Comparison of ENCODE assay signal across 9 cellular contexts in genomic region chr2:10412380-10412779, GRCh38. TPM values are rescaled to one million over a fixed set of nuclear protein-coding genes. Genes with fewer than 3 reads are reported as not detected.
DNase-seq lines count a peak whose midpoint lies in the region; ATAC-seq, FAIRE-seq and TF ChIP-seq lines count a peak whose summit lies in the region.
"Had no signal": no experiment of that assay in that cellular context is flagged by ENCODE, and none has a peak within 500 bp of the region (broad histone marks: within the 10 kb centered on the region; RNA-seq: fewer than 3 reads in every experiment).

No MANE protein-coding gene starts in this region.

- H3K4me3 ChIP-seq in A549 (no peak overlapping the region), GM12864 (ENCODE audit: low read depth, low read length) (no peak overlapping the region), MM.1S (ENCODE audit: low read length) (no peak overlapping the region), mammary epithelial cell (replicated peaks in 1 of 3; ENCODE audit: insufficient read depth in 1 of 3, low read depth in 2 of 3, low read length in 3 of 3) (no peak overlapping the region)

- no peak for TF ChIP-seq EP300 in A549 (IDR thresholded peaks at IDR 0.05)

- no peaks in the 10 kb centered on the region for H3K36me3 ChIP-seq in MM.1S (replicated peaks; ENCODE audit: insufficient read depth, low read length)
- peaks cover 2% of the 10 kb centered on the region for H3K36me3 ChIP-seq in mammary epithelial cell (ENCODE audit: insufficient read depth, low read length)

- TF ChIP-seq POLR2A in A549 (IDR thresholded peaks at IDR 0.05; ENCODE audit: low read length), result no peak

- H3K9me3 ChIP-seq in A549 (peaks cover 9% of the 10 kb centered on the region; the same call in 1 of the 3 replicates), MM.1S (replicated peaks; ENCODE audit: insufficient read depth, low read length) (no peaks in the 10 kb centered on the region), mammary epithelial cell (replicated peaks; ENCODE audit: insufficient read depth, low read length) (no peaks in the 10 kb centered on the region)

- no peak overlapping the region for H3K27ac ChIP-seq in A549
- H3K27ac ChIP-seq in MM.1S (ENCODE audit: low read length), result no peak overlapping the region
- H3K27ac ChIP-seq in mammary epithelial cell (ENCODE audit: insufficient read depth, low read depth, low read length), result no peak overlapping the region

- no peaks in the 10 kb centered on the region for H3K9me2 ChIP-seq in MM.1S (replicated peaks; ENCODE audit: insufficient read depth, low read length)

- H3K27me3 ChIP-seq in MM.1S (replicated peaks; ENCODE audit: insufficient read depth, low read length) (no peaks in the 10 kb centered on the region), mammary epithelial cell (ENCODE audit: insufficient read depth, low read length) (no peaks in the 10 kb centered on the region)

- CTCF ChIA-PET in A549 (lab: Yijun Ruan, JAX) (interaction anchor here (1.8 to 25.7 kb wide), 5 partner anchors 23 to 283 kb away, joined by 6 to 374 read pairs (median 180); partner anchors contain the start of genes HPCAL1 and RRM2), mammary epithelial cell (lab: Charles Lee; ENCODE audit: low non-redundant PET) (no interaction called here)

- DNase-seq in A549 (ENCODE audit: low read depth in 1 of 2, low spot score in 1 of 2) (peak in 1 of 2 experiments; percentile 65), GM12864 (ENCODE audit: low read depth) (peak; percentile 48), MM.1S (peak; percentile 49), mammary epithelial cell (peak; percentile 60), DMS153 treated with DMSO at 0.1 percent for 48 hours (lab: John Stamatoyannopoulos, UW; ENCODE audit: unreplicated experiment) (no peak), NCI-H128 (lab: John Stamatoyannopoulos, UW; ENCODE audit: unreplicated experiment) (no peak)
- peak; percentile 21 for DNase-seq in stimulated activated CD4-positive, alpha-beta T cell treated with anti-CD3 and anti-CD28 coated beads, Interleukin-4, amount 100 ng/mL, for 24 hours
- no peak for DNase-seq in activated CD8-positive, alpha-beta memory T cell treated with anti-CD3 and anti-CD28 coated beads, Interleukin-2, amount 50 U/mL, for 4 hours

- intact Hi-C loops in mammary epithelial cell (cut with micrococcal nuclease), result no loop called here

- BruUV-seq in mammary epithelial cell (replicated peaks; lab: Mats Ljungman, UMichigan), result no TSS peak

- H3K4me2 ChIP-seq in A549 (no peak overlapping the region), MM.1S (ENCODE audit: low read depth, low read length) (no peak overlapping the region), mammary epithelial cell (ENCODE audit: insufficient read depth, low read depth, low read length) (no peak overlapping the region)

- TF ChIP-seq CTCF in A549 (IDR thresholded peaks at IDR 0.05) (no peak), GM12864 (IDR thresholded peaks at IDR 0.05; ENCODE audit: low read depth, low read length, missing control alignments) (no peak), MM.1S (IDR thresholded peaks at IDR 0.05; ENCODE audit: low read length) (no peak), mammary epithelial cell (conservative IDR thresholded peaks at IDR 0.05 in 1 of 2, IDR thresholded peaks at IDR 0.05 in 1 of 2; ENCODE audit: extremely low read depth in 1 of 2, insufficient read depth in 1 of 2, low read depth in 1 of 2, low read length in 2 of 2) (no peak)

- WGBS in A549 (ENCODE audit: missing lambda C conversion rate), result 98% methylated on average over 3 of the region's 3 CpGs
- WGBS in mammary epithelial cell (ENCODE audit: low coverage, missing lambda C conversion rate), result 62% methylated on average over 3 of the region's 3 CpGs

- no peak for TF ChIP-seq RAD21 in A549 (conservative IDR thresholded peaks at IDR 0.05 in 1 of 2, IDR thresholded peaks at IDR 0.05 in 1 of 2)

- ATAC-seq in A549, result no peak

- H3K4me1 ChIP-seq in A549 (peaks cover 32% of the 10 kb centered on the region), MM.1S (ENCODE audit: low read length) (peaks cover 35% of the 10 kb centered on the region), mammary epithelial cell (ENCODE audit: insufficient read depth, low read length) (peaks cover 51% of the 10 kb centered on the region)

- H3K79me2 ChIP-seq in MM.1S (ENCODE audit: low read length) (peaks cover 46% of the 10 kb centered on the region), mammary epithelial cell (ENCODE audit: insufficient read depth, low read length) (no peaks in the 10 kb centered on the region)

- dilution Hi-C loops in mammary epithelial cell (cut with HindIII; ENCODE audit: low sequenced_read_pairs), result loop anchor here (5.0 kb wide), 1 partner anchor 330 kb away; the partner anchor contains the start of gene CYS1

- H3F3A ChIP-seq in MM.1S (ENCODE audit: insufficient read depth, low read length), result peaks cover 25% of the 10 kb centered on the region

- H2AFZ ChIP-seq in MM.1S (ENCODE audit: low read length), result no peak overlapping the region
- H2AFZ ChIP-seq in mammary epithelial cell (ENCODE audit: low read depth, low read length), result no peak overlapping the region

- POLR2A ChIA-PET in A549 (lab: Yijun Ruan, JAX), result no interaction called here

- H3K9ac ChIP-seq in MM.1S (ENCODE audit: low read length) (no peak overlapping the region), mammary epithelial cell (ENCODE audit: insufficient read depth, low read length) (no peak overlapping the region)

- no peak for FAIRE-seq in A549 (lab: Jason Lieb, UNC)
- FAIRE-seq: islet of Langerhans had no signal

- in situ Hi-C loops in mammary epithelial cell (cut with MboI; ENCODE audit: low sequenced_read_pairs in 2 of 2), result loop anchor here in 1 of 2 donors (25.0 kb wide), 1 partner anchor 600 kb away; no protein-coding TSS in a partner anchor

- H4K20me1 ChIP-seq in MM.1S (ENCODE audit: insufficient read depth, low read length) (no peaks in the 10 kb centered on the region), mammary epithelial cell (ENCODE audit: insufficient read depth, low read length) (no peaks in the 10 kb centered on the region)

TF ChIP-seq in A549, 52 proteins besides CTCF, POLR2A, EP300 and RAD21:
- peak; percentile 73 for TF ChIP-seq USF2 (IDR thresholded peaks at IDR 0.05)
- TF ChIP-seq HEYL (CRISPR knock-in tag; IDR thresholded peaks at IDR 0.05), result no peak
TF ChIP-seq in A549: peak in this region for 1.

RNA-seq across cellular contexts. Expression of gene ODC1, which starts 35.7 kb away (rescaled TPM):
- 198 and 265 TPM in 2 replicates for polyA plus RNA-seq in A549 (2011; rRNA removed)
- 147 and 159 TPM in 2 replicates for polyA plus RNA-seq in A549 (2012; cell fraction: cytosol; rRNA removed)
- 84.5 and 165 TPM in 2 replicates for polyA plus RNA-seq in A549 (2012; cell fraction: nucleus; rRNA removed)
- 56.3 to 89.5 TPM (median 57.8 TPM) in 3 replicates for polyA plus RNA-seq in A549 (2017; fragmentation: RNase III; extraction: RNeasy Plus Mini Kit Qiagen cat#74134 plus additional on column Dnase treatment)
- polyA minus RNA-seq in A549 (2011; rRNA and poly(A)+ RNA removed), result 110 and 113 TPM in 2 replicates
- 100 to 1,000 TPM in 1 of 2 donors, 10 to 100 TPM in 1; 64.0 to 161 TPM for total RNA-seq in mammary epithelial cell
- polyA plus RNA-seq in mammary epithelial cell, result 253 TPM
- polyA minus RNA-seq in mammary epithelial cell, result 493 TPM

Comparison
In these comparisons a context has a peak if more than half of its experiments do, and no peak if none do; other contexts are left out.
1. DNase-seq: peak in GM12864 (single experiment), MM.1S (single experiment), mammary epithelial cell (single experiment) and stimulated activated CD4-positive, alpha-beta T cell treated with anti-CD3 and anti-CD28 coated beads, Interleukin-4, amount 100 ng/mL, for 24 hours (single experiment); none in DMS153 treated with DMSO at 0.1 percent for 48 hours (single experiment), NCI-H128 (single experiment) and activated CD8-positive, alpha-beta memory T cell treated with anti-CD3 and anti-CD28 coated beads, Interleukin-2, amount 50 U/mL, for 4 hours (single experiment).